In genomic region chr7:66894463-66895080, GRCh38 we compare ENCODE assay signal across 9 cellular contexts. TPM values are rescaled to one million over a fixed set of nuclear protein-coding genes. Genes with fewer than 3 reads are reported as not detected.
DNase-seq lines count a peak whose midpoint lies in the region; ATAC-seq and TF ChIP-seq lines count a peak whose summit lies in the region.
"Had no signal": no experiment of that assay in that cellular context is flagged by ENCODE, and none has a peak within 500 bp of the region (broad histone marks: within the 10 kb centered on the region; RNA-seq: fewer than 3 reads in every experiment).

No MANE protein-coding gene starts in this region.

- H3K4me1 ChIP-seq in left ventricle myocardium inferior (no peaks in the 10 kb centered on the region), fibroblast of lung (ENCODE audit: control insufficient read depth, extremely low read depth, insufficient read depth, low read length) (no peaks in the 10 kb centered on the region)

- H2AFZ ChIP-seq in fibroblast of lung (ENCODE audit: low read length), result no peak overlapping the region

- no peak overlapping the region for H3K27ac ChIP-seq in left ventricle myocardium inferior (replicated peaks)
- H3K27ac ChIP-seq in fibroblast of lung (ENCODE audit: insufficient read depth, low read length), result no peak overlapping the region

- ATAC-seq in left ventricle myocardium superior, result no peak
- ATAC-seq in HG02610 (IDR thresholded peaks at IDR 0.05; ENCODE audit: unreplicated experiment), result no peak
- ATAC-seq in left lobe of liver, result no peak

- peaks cover 25% of the 10 kb centered on the region for H3K36me3 ChIP-seq in left ventricle myocardium inferior
- H3K36me3 ChIP-seq in fibroblast of lung (ENCODE audit: control insufficient read depth, insufficient read depth, low read length), result no peaks in the 10 kb centered on the region

- H3K27me3 ChIP-seq in left ventricle myocardium inferior (ENCODE audit: low read depth) (no peaks in the 10 kb centered on the region), fibroblast of lung (ENCODE audit: control insufficient read depth, insufficient read depth, low read length) (no peaks in the 10 kb centered on the region)

- H4K20me1 ChIP-seq in fibroblast of lung (ENCODE audit: control insufficient read depth, extremely low read depth, insufficient read depth, low read length), result no peaks in the 10 kb centered on the region

- no peak overlapping the region for H3K4me2 ChIP-seq in fibroblast of lung (ENCODE audit: extremely low read depth, insufficient read depth, low read length)

- intact Hi-C loops in left ventricle myocardium inferior (cut with micrococcal nuclease) (no loop called here), left ventricle myocardium superior (cut with micrococcal nuclease) (no loop called here)

- H3K79me2 ChIP-seq in fibroblast of lung (ENCODE audit: control insufficient read depth, insufficient read depth, low read length), result no peaks in the 10 kb centered on the region

- TF ChIP-seq CTCF in left ventricle myocardium inferior (IDR thresholded peaks at IDR 0.05; ENCODE audit: borderline replicate concordance) (peak; percentile 42), fibroblast of lung (conservative IDR thresholded peaks at IDR 0.05 in 1 of 2, IDR thresholded peaks at IDR 0.05 in 1 of 2; ENCODE audit: low read depth in 1 of 2, low read length in 2 of 2) (no peak)

- no peak overlapping the region for H3K4me3 ChIP-seq in left ventricle myocardium inferior
- no peak overlapping the region for H3K4me3 ChIP-seq in fibroblast of lung (replicated peaks in 1 of 4; ENCODE audit: control extremely low read depth in 1 of 4, insufficient read depth in 1 of 4, low read depth in 3 of 4, low read length in 4 of 4)

- no peak overlapping the region for H3K9ac ChIP-seq in fibroblast of lung (ENCODE audit: insufficient read depth, low read length)

- DNase-seq in left ventricle myocardium inferior (no peak), left ventricle myocardium superior (no peak), OCI-M1 (lab: John Stamatoyannopoulos, UW) (peak; percentile 58), fibroblast of lung (ENCODE audit: low read depth in 2 of 2) (peak; percentile 24 to 38), superior temporal gyrus (ENCODE audit: extremely low spot score) (peak; percentile 16), NCI-H146 treated with DMSO at 0.1 percent for 48 hours (lab: John Stamatoyannopoulos, UW; ENCODE audit: unreplicated experiment) (no peak), left lobe of liver (ENCODE audit: low spot score) (no peak)
- DNase-seq: NCI-H2081 treated with DMSO at 0.1 percent for 48 hours had no signal

- no peaks in the 10 kb centered on the region for H3K9me3 ChIP-seq in left ventricle myocardium inferior (replicated peaks)
- no peaks in the 10 kb centered on the region for H3K9me3 ChIP-seq in fibroblast of lung (ENCODE audit: control insufficient read depth, insufficient read depth, low read depth, low read length)

RNA-seq across cellular contexts. Expression of gene TMEM248, which starts 26.5 kb away (rescaled TPM):
- 41.4 TPM for total RNA-seq in left ventricle myocardium inferior
- total RNA-seq in left ventricle myocardium superior, result 37.5 TPM
- total RNA-seq in fibroblast of lung, result 59.6 and 65.7 TPM in 2 replicates
- 162 and 220 TPM in 2 replicates for polyA plus RNA-seq in fibroblast of lung
- 63.8 and 66.0 TPM in 2 replicates for polyA plus RNA-seq in fibroblast of lung (2012)
- polyA minus RNA-seq in fibroblast of lung (ENCODE audit: low replicate concordance), result 383 and 532 TPM in 2 replicates
- 60.2 TPM for total RNA-seq in left lobe of liver

Comparison
In these comparisons a context has a peak if more than half of its experiments do, and no peak if none do; other contexts are left out.
1. DNase-seq: peak in OCI-M1 (single experiment), fibroblast of lung (2 of 2) and superior temporal gyrus (single experiment); none in left ventricle myocardium inferior (single experiment), left ventricle myocardium superior (single experiment), NCI-H146 treated with DMSO at 0.1 percent for 48 hours (single experiment) and left lobe of liver (single experiment).